Comparison of ENCODE assay signal across 1 cellular context in genomic region chr7:112236597-112236996, GRCh38.
TF ChIP-seq lines count a peak whose summit lies in the region.

No MANE protein-coding gene starts in this region.

TF ChIP-seq in HepG2, 621 proteins besides CTCF, POLR2A, EP300 and RAD21 (continued from another document and continues in another):
- TF ChIP-seq ARID4A (CRISPR knock-in tag; IDR thresholded peaks at IDR 0.05; ENCODE audit: borderline replicate concordance) (no peak), ZNF326 (CRISPR knock-in tag; IDR thresholded peaks at IDR 0.05; ENCODE audit: borderline replicate concordance) (no peak), ZNF570 (CRISPR knock-in tag; IDR thresholded peaks at IDR 0.05; ENCODE audit: borderline replicate concordance) (no peak), PPARG (CRISPR knock-in tag; conservative IDR thresholded peaks at IDR 0.05) (no peak), TCF7L2 (IDR thresholded peaks at IDR 0.05; ENCODE audit: low read depth, low read length) (no peak), HOXA5 (CRISPR knock-in tag; IDR thresholded peaks at IDR 0.05) (no peak), POGZ (CRISPR knock-in tag; IDR thresholded peaks at IDR 0.05) (peak; percentile 50; the same call in 1 of the 2 replicates), KDM2A (CRISPR knock-in tag; IDR thresholded peaks at IDR 0.05; ENCODE audit: borderline replicate concordance, low read depth) (no peak), ZNF75D (CRISPR knock-in tag; IDR thresholded peaks at IDR 0.05; ENCODE audit: borderline replicate concordance) (no peak), ZBTB44 (CRISPR knock-in tag; IDR thresholded peaks at IDR 0.05) (no peak), EZH2 (conservative IDR thresholded peaks at IDR 0.05; ENCODE audit: low read depth, low read length) (no peak), KLF15 (CRISPR knock-in tag; IDR thresholded peaks at IDR 0.05; ENCODE audit: borderline replicate concordance) (no peak), ZNF713 (CRISPR knock-in tag; IDR thresholded peaks at IDR 0.05) (no peak), ZNF441 (CRISPR knock-in tag; IDR thresholded peaks at IDR 0.05; ENCODE audit: borderline replicate concordance) (no peak), ZNF558 (CRISPR knock-in tag; IDR thresholded peaks at IDR 0.05; ENCODE audit: borderline replicate concordance) (no peak), SAFB2 (CRISPR knock-in tag; IDR thresholded peaks at IDR 0.05; ENCODE audit: borderline replicate concordance, low read depth) (no peak), ZNF44 (CRISPR knock-in tag; IDR thresholded peaks at IDR 0.05) (no peak), PAX8 (CRISPR knock-in tag; IDR thresholded peaks at IDR 0.05; ENCODE audit: borderline replicate concordance) (no peak), MNT (IDR thresholded peaks at IDR 0.05) (no peak), IRX3 (CRISPR knock-in tag; IDR thresholded peaks at IDR 0.05; ENCODE audit: borderline replicate concordance, low read depth) (no peak), ZBTB49 (CRISPR knock-in tag; IDR thresholded peaks at IDR 0.05; ENCODE audit: borderline replicate concordance) (no peak), ZFY (CRISPR knock-in tag; IDR thresholded peaks at IDR 0.05) (no peak), SOX6 (IDR thresholded peaks at IDR 0.05) (no peak), SOX6 (CRISPR knock-in tag; IDR thresholded peaks at IDR 0.05) (peak; percentile 32; the same call in 1 of the 2 replicates), ZNF101 (CRISPR knock-in tag; IDR thresholded peaks at IDR 0.05; ENCODE audit: borderline replicate concordance, low read depth) (no peak), ZNF557 (CRISPR knock-in tag; IDR thresholded peaks at IDR 0.05) (no peak), ZBTB40 (IDR thresholded peaks at IDR 0.05) (no peak), ZBTB40 (CRISPR knock-in tag; IDR thresholded peaks at IDR 0.05) (no peak), ZNF775 (CRISPR knock-in tag; IDR thresholded peaks at IDR 0.05; ENCODE audit: borderline replicate concordance) (no peak), ASH2L (IDR thresholded peaks at IDR 0.05; ENCODE audit: insufficient read length, low read depth, low read length) (no peak), FOXJ3 (CRISPR knock-in tag; IDR thresholded peaks at IDR 0.05; ENCODE audit: borderline replicate concordance) (peak; percentile 29; the same call in 1 of the 2 replicates), ZNF674 (CRISPR knock-in tag; IDR thresholded peaks at IDR 0.05; ENCODE audit: low read depth) (no peak), SNAPC4 (CRISPR knock-in tag; IDR thresholded peaks at IDR 0.05) (no peak), ZNF12 (CRISPR knock-in tag; IDR thresholded peaks at IDR 0.05) (no peak)
